12 cellular contexts compared by ENCODE assay signal in the genomic region with DNA sequence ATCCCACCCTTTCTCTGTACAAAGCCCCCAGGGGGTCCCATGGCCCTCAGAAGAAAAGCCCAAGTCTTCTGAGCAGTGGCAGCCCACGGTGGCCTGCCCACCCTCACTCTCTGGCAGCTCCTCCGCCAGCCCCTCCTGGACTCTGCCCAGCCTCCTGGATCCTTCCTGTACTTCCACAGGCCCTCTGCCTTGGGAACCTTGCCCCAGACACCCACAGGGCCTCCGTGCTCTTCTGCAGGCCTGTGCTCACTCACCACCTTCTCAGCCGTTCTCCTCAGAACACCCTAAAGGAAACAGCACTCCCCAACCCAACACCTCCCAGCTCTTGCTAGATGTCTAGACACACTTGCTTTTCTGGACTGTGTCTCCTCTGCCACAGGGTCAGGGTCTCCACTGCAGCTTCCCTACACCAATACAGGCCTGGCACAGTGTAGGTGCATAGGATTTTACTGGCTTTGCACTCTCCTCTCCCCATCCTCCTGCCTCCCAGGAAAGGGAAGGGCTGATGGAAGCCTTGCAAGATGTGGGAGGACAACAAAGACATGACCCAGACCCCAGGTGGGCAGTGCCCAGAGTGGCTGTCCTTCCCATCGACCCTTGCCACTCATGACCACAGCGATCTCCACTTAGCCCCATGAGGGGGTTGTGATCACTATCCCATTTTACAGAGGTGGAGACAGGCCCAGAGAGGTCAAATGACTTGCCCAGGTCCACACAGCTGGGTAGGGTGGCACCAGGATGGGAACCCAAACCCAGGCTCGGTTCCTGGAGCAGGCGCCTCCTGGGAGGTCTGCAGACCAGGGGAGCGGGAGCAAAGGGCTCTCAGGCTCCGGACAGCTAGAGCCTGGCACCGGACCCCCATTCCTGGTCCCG. TPM values are rescaled to one million over a fixed set of nuclear protein-coding genes. Genes with fewer than 3 reads are reported as not detected.
DNase-seq lines count a peak whose midpoint lies in the region; ATAC-seq and TF ChIP-seq lines count a peak whose summit lies in the region.
"Had no signal": no experiment of that assay in that cellular context is flagged by ENCODE, and none has a peak within 500 bp of the region (broad histone marks: within the 10 kb centered on the region; RNA-seq: fewer than 3 reads in every experiment).

No MANE protein-coding gene starts in this region.

- no peak for DNase-seq in Calu3
- DNase-seq in activated naive CD8-positive, alpha-beta T cell treated with anti-CD3 and anti-CD28 coated beads for 36 hours, result no peak
- DNase-seq in hepatocyte (ENCODE audit: low spot score), result no peak
- DNase-seq in sigmoid colon, result peak; percentile 62
- DNase-seq in stimulated activated effector memory CD8-positive, alpha-beta T cell treated with anti-CD3 and anti-CD28 coated beads, Interleukin-12 subunit alpha, Interleukin-12 subunit beta, amount 100 ng/mL, for 72 hours (ENCODE audit: low spot score in 2 of 2), result no peak
- no peak for DNase-seq in glomerular visceral epithelial cell (ENCODE audit: extremely low spot score)
- no peak for DNase-seq in activated effector memory CD4-positive, alpha-beta T cell treated with Interleukin-2 at 50 U/mL for 16 hours
- DNase-seq in activated CD8-positive, alpha-beta T cell treated with anti-CD3 and anti-CD28 coated beads for 36 hours, result no peak
- DNase-seq: GDM1; NCI-H774; stimulated activated naive CD8-positive, alpha-beta T cell treated with anti-CD3 and anti-CD28 coated beads, Interleukin-15, Interleukin-2, amounts not matched to agents 100 U/mL and 50 U/mL, for 24 hours had no signal

- H3K27me3 ChIP-seq in hepatocyte (peaks cover 28% of the 10 kb centered on the region), sigmoid colon (peaks cover 0 to 31% (median 13%) of the 10 kb centered on the region in 3 donors)

- WGBS in hepatocyte (ENCODE audit: low lambda C conversion rate, missing lambda C conversion rate), result 39% methylated on average over 12 of the region's 12 CpGs
- WGBS in sigmoid colon, 2 donors, result 50 to 63% methylated on average over 12 of the region's 12 CpGs

- no peak for TF ChIP-seq POLR2A in sigmoid colon (IDR thresholded peaks at IDR 0.05)

- no peak for ATAC-seq in stimulated activated effector memory CD8-positive, alpha-beta T cell treated with anti-CD3 and anti-CD28 coated beads, Interleukin-12 subunit alpha, Interleukin-12 subunit beta, amount 100 ng/mL, for 72 hours
- no peak for ATAC-seq in activated CD8-positive, alpha-beta T cell treated with anti-CD3 and anti-CD28 coated beads for 36 hours
- ATAC-seq: stimulated activated naive CD8-positive, alpha-beta T cell treated with anti-CD3 and anti-CD28 coated beads, Interleukin-15, Interleukin-2, amounts not matched to agents 100 U/mL and 50 U/mL, for 24 hours had no signal

- POLR2A ChIA-PET in activated CD8-positive, alpha-beta T cell treated with anti-CD3 and anti-CD28 coated beads for 36 hours (lab: Charles Lee), result interaction anchor here (1.2 to 2.1 kb wide), 4 partner anchors 8 to 72 kb away, joined by 3 to 5 read pairs (median 4); no protein-coding TSS in a partner anchor

- peaks cover 17% of the 10 kb centered on the region for H3K36me3 Mint-ChIP-seq in Calu3 (ENCODE audit: insufficient read depth, unreplicated experiment)
- H3K36me3 Mint-ChIP-seq in activated naive CD8-positive, alpha-beta T cell treated with anti-CD3 and anti-CD28 coated beads for 36 hours, result no peaks in the 10 kb centered on the region
- no peaks in the 10 kb centered on the region for H3K36me3 Mint-ChIP-seq in stimulated activated effector memory CD8-positive, alpha-beta T cell treated with anti-CD3 and anti-CD28 coated beads, Interleukin-12 subunit alpha, Interleukin-12 subunit beta, amount 100 ng/mL, for 72 hours
- H3K36me3 Mint-ChIP-seq in activated CD8-positive, alpha-beta T cell treated with anti-CD3 and anti-CD28 coated beads for 36 hours (ENCODE audit: low read depth), result peaks cover 2% of the 10 kb centered on the region

- H3K27ac Mint-ChIP-seq in Calu3 (ENCODE audit: unreplicated experiment), result peak overlapping the region; percentile 44
- H3K27ac Mint-ChIP-seq in activated naive CD8-positive, alpha-beta T cell treated with anti-CD3 and anti-CD28 coated beads for 36 hours, result no peak overlapping the region
- H3K27ac Mint-ChIP-seq in stimulated activated effector memory CD8-positive, alpha-beta T cell treated with anti-CD3 and anti-CD28 coated beads, Interleukin-12 subunit alpha, Interleukin-12 subunit beta, amount 100 ng/mL, for 72 hours, result no peak overlapping the region
- H3K27ac Mint-ChIP-seq in activated CD8-positive, alpha-beta T cell treated with anti-CD3 and anti-CD28 coated beads for 36 hours, result no peak overlapping the region

- H3K27ac ChIP-seq in hepatocyte (peak overlapping the region; percentile 81), sigmoid colon (peak overlapping the region in 3 of 4 donors; percentile 73 to 83 (median 81))
- H3K27ac ChIP-seq: epithelial cell of prostate had no signal

- CTCF ChIA-PET in Calu3 (lab: Charles Lee), result no interaction called here
- CTCF ChIA-PET in activated CD8-positive, alpha-beta T cell treated with anti-CD3 and anti-CD28 coated beads for 36 hours (lab: Charles Lee), result interaction anchor here (0.9 to 1.4 kb wide), 4 partner anchors 17 to 129 kb away, joined by 3 to 7 read pairs (median 4); no protein-coding TSS in a partner anchor

- H3K4me3 ChIP-seq in hepatocyte (peak overlapping the region; percentile 20), sigmoid colon (peak overlapping the region; percentile 49 to 58 (median 56))

- H3K9me3 Mint-ChIP-seq in Calu3 (ENCODE audit: low read depth, unreplicated experiment), result no peaks in the 10 kb centered on the region
- H3K9me3 Mint-ChIP-seq in activated naive CD8-positive, alpha-beta T cell treated with anti-CD3 and anti-CD28 coated beads for 36 hours, result no peaks in the 10 kb centered on the region
- no peaks in the 10 kb centered on the region for H3K9me3 Mint-ChIP-seq in stimulated activated effector memory CD8-positive, alpha-beta T cell treated with anti-CD3 and anti-CD28 coated beads, Interleukin-12 subunit alpha, Interleukin-12 subunit beta, amount 100 ng/mL, for 72 hours
- H3K9me3 Mint-ChIP-seq in activated CD8-positive, alpha-beta T cell treated with anti-CD3 and anti-CD28 coated beads for 36 hours, result no peaks in the 10 kb centered on the region

- H3K36me3 ChIP-seq in hepatocyte (replicated peaks; ENCODE audit: insufficient read depth, low read depth) (no peaks in the 10 kb centered on the region), sigmoid colon (peaks cover 0 to 2% (median 0%) of the 10 kb centered on the region in 4 donors)

- peaks cover 51% of the 10 kb centered on the region for H4K20me1 ChIP-seq in hepatocyte (ENCODE audit: insufficient read depth, poor library complexity, severe bottlenecking)

- H3K79me2 ChIP-seq in hepatocyte, result peaks cover 58% of the 10 kb centered on the region

- no peak overlapping the region for H3K4me3 Mint-ChIP-seq in Calu3 (ENCODE audit: low read depth, unreplicated experiment)
- peak overlapping the region; percentile 19 for H3K4me3 Mint-ChIP-seq in activated naive CD8-positive, alpha-beta T cell treated with anti-CD3 and anti-CD28 coated beads for 36 hours
- no peak overlapping the region for H3K4me3 Mint-ChIP-seq in stimulated activated effector memory CD8-positive, alpha-beta T cell treated with anti-CD3 and anti-CD28 coated beads, Interleukin-12 subunit alpha, Interleukin-12 subunit beta, amount 100 ng/mL, for 72 hours
- H3K4me3 Mint-ChIP-seq in activated CD8-positive, alpha-beta T cell treated with anti-CD3 and anti-CD28 coated beads for 36 hours, result no peak overlapping the region

- peaks cover 9% of the 10 kb centered on the region for H3K4me1 Mint-ChIP-seq in Calu3 (ENCODE audit: low read depth, unreplicated experiment)
- peaks cover 12% of the 10 kb centered on the region for H3K4me1 Mint-ChIP-seq in activated naive CD8-positive, alpha-beta T cell treated with anti-CD3 and anti-CD28 coated beads for 36 hours
- H3K4me1 Mint-ChIP-seq in stimulated activated effector memory CD8-positive, alpha-beta T cell treated with anti-CD3 and anti-CD28 coated beads, Interleukin-12 subunit alpha, Interleukin-12 subunit beta, amount 100 ng/mL, for 72 hours, result peaks cover 32% of the 10 kb centered on the region
- H3K4me1 Mint-ChIP-seq in activated CD8-positive, alpha-beta T cell treated with anti-CD3 and anti-CD28 coated beads for 36 hours (ENCODE audit: low read depth), result peaks cover 11% of the 10 kb centered on the region

- intact Hi-C loops in Calu3 (cut with micrococcal nuclease; ENCODE audit: unreplicated experiment), result no loop called here
- intact Hi-C loops in sigmoid colon (cut with DNase I), result loop anchor here (5.0 kb wide), 1 partner anchor 62 kb away; a partner anchor contains a TSS
- intact Hi-C loops in activated CD8-positive, alpha-beta T cell treated with anti-CD3 and anti-CD28 coated beads for 36 hours (cut with micrococcal nuclease), result loop anchor here (10.0 kb wide), 1 partner anchor 59 kb away; a partner anchor contains a TSS

- peaks cover 78% of the 10 kb centered on the region for H3K27me3 Mint-ChIP-seq in Calu3 (ENCODE audit: unreplicated experiment)
- peaks cover 64% of the 10 kb centered on the region for H3K27me3 Mint-ChIP-seq in activated naive CD8-positive, alpha-beta T cell treated with anti-CD3 and anti-CD28 coated beads for 36 hours
- peaks cover 54% of the 10 kb centered on the region for H3K27me3 Mint-ChIP-seq in activated CD8-positive, alpha-beta T cell treated with anti-CD3 and anti-CD28 coated beads for 36 hours

- TF ChIP-seq EP300 in sigmoid colon (IDR thresholded peaks at IDR 0.05), result no peak

- TF ChIP-seq CTCF in Calu3 (IDR thresholded peaks at IDR 0.05; ENCODE audit: unreplicated experiment) (no peak), hepatocyte (IDR thresholded peaks at IDR 0.05; ENCODE audit: poor library complexity) (no peak), sigmoid colon (IDR thresholded peaks at IDR 0.05) (no peak)
- no peak for TF ChIP-seq CTCF in activated CD8-positive, alpha-beta T cell treated with anti-CD3 and anti-CD28 coated beads for 36 hours (IDR thresholded peaks at IDR 0.05)

- H3K9me3 ChIP-seq in hepatocyte (ENCODE audit: low read depth) (no peaks in the 10 kb centered on the region), sigmoid colon (no peaks in the 10 kb centered on the region)

- peaks cover 41% of the 10 kb centered on the region for H3K4me1 ChIP-seq in hepatocyte (ENCODE audit: insufficient read depth)
- H3K4me1 ChIP-seq in sigmoid colon, result peaks cover 0 to 54% (median 47%) of the 10 kb centered on the region in 4 donors

- no TSS peak for BruUV-seq in Calu3 (replicated peaks; lab: Mats Ljungman, UMichigan)

- no peaks in the 10 kb centered on the region for H3K9me2 ChIP-seq in hepatocyte (replicated peaks; ENCODE audit: insufficient read depth)

- H3K4me2 ChIP-seq in hepatocyte, result peak overlapping the region; percentile 93

- no peak overlapping the region for H2AFZ ChIP-seq in hepatocyte

RNA-seq across cellular contexts. Expression of a gene that starts 2.0 kb away (rescaled TPM):
- total RNA-seq in Calu3 (2022) (0.68 and 0.81 TPM in 2 replicates), hepatocyte (14.6 and 19.3 TPM in 2 replicates), sigmoid colon (10 to 100 TPM in 3 of 4 donors, 1 to 10 TPM in 1; 6.4 to 12.8 (median 10.4) TPM)
- total RNA-seq in activated naive CD8-positive, alpha-beta T cell treated with anti-CD3 and anti-CD28 coated beads for 36 hours, result under 1 TPM; 0.14 to 0.16 TPM
- polyA plus RNA-seq in hepatocyte (35.2 and 39.0 TPM in 2 replicates), sigmoid colon (1 to 10 TPM in 1 of 3 donors, under 1 TPM in 2; under 0.01 to 1.9 (median 0.46) TPM)
- total RNA-seq in activated CD8-positive, alpha-beta T cell treated with anti-CD3 and anti-CD28 coated beads for 36 hours, result under 1 TPM; 0.20 to 0.27 TPM

RNA-seq across cellular contexts. Expression of a gene that starts 41.7 kb away (rescaled TPM):
- total RNA-seq in Calu3 (2022), result 11.1 and 15.2 TPM in 2 replicates
- 10 to 100 TPM; 11.5 to 12.2 TPM for total RNA-seq in activated naive CD8-positive, alpha-beta T cell treated with anti-CD3 and anti-CD28 coated beads for 36 hours
- 15.6 and 15.7 TPM in 2 replicates for total RNA-seq in hepatocyte
- polyA plus RNA-seq in hepatocyte, result 11.1 and 17.9 TPM in 2 replicates
- total RNA-seq in sigmoid colon, result 10 to 100 TPM; 11.4 to 18.8 (median 15.2) TPM
- 1 to 10 TPM; 1.4 to 4.8 (median 2.4) TPM for polyA plus RNA-seq in sigmoid colon
- total RNA-seq in activated CD8-positive, alpha-beta T cell treated with anti-CD3 and anti-CD28 coated beads for 36 hours, result 10 to 100 TPM; 11.8 to 13.4 TPM

RNA-seq across cellular contexts. Expression of a gene that starts 59.9 kb away (rescaled TPM):
- total RNA-seq in Calu3 (2022) (26.5 and 28.1 TPM in 2 replicates), hepatocyte (32.5 and 38.0 TPM in 2 replicates), sigmoid colon (10 to 100 TPM; 26.4 to 39.6 (median 32.7) TPM)
- 10 to 100 TPM; 11.2 to 12.3 TPM for total RNA-seq in activated naive CD8-positive, alpha-beta T cell treated with anti-CD3 and anti-CD28 coated beads for 36 hours
- polyA plus RNA-seq in hepatocyte (20.5 and 23.6 TPM in 2 replicates), sigmoid colon (10 to 100 TPM in 1 of 3 donors, 1 to 10 TPM in 2; 5.4 to 14.0 (median 6.0) TPM)
- total RNA-seq in activated CD8-positive, alpha-beta T cell treated with anti-CD3 and anti-CD28 coated beads for 36 hours, result 10 to 100 TPM; 16.3 to 17.9 TPM
